ENCODE assay signal across 15 cellular contexts in genomic region chr12:2286051-2286450, GRCh38.
DNase-seq lines count a peak whose midpoint lies in the region; ATAC-seq and TF ChIP-seq lines count a peak whose summit lies in the region.
"Had no signal": no experiment of that assay in that cellular context is flagged by ENCODE, and none has a peak within 500 bp of the region (broad histone marks: within the 10 kb centered on the region; RNA-seq: fewer than 3 reads in every experiment).

No MANE protein-coding gene starts in this region.

- no peaks in the 10 kb centered on the region; the same call in 1 of the 2 replicates for H3K9me3 ChIP-seq in SK-N-MC (ENCODE audit: low read depth, low read length)

- no peak overlapping the region for H3K9ac ChIP-seq in SK-N-MC (ENCODE audit: insufficient read length)

- CTCF ChIA-PET in RWPE1 (lab: Yijun Ruan, JAX): interaction anchor here (0.5 to 0.8 kb wide), 3 partner anchors 70 to 1599 kb away, joined by 3 to 4 read pairs (median 3); no protein-coding TSS in a partner anchor

- 0 out of 2 replicates have a peak, but pooled peaks cover 3% of the 10 kb centered on the region for H3K36me3 ChIP-seq in SK-N-MC (ENCODE audit: insufficient read depth, low read length)

- peak; percentile 77 for DNase-seq in EH (ENCODE audit: low read depth)
- no peak for DNase-seq in SK-N-MC (ENCODE audit: low read depth, low spot score)
- DNase-seq in left kidney (ENCODE audit: low read depth, low spot score): peak; percentile 50
- DNase-seq in RWPE1 (ENCODE audit: low spot score): no peak
- no peak for DNase-seq in mucosa of gallbladder (ENCODE audit: low spot score)
- DNase-seq in NCI-H446 treated with DMSO at 0.1 percent for 48 hours (lab: John Stamatoyannopoulos, UW): no peak
- DNase-seq: cerebellar nuclear complex; COR-L47; NCI-H1105; stimulated activated CD4-positive, alpha-beta T cell treated with anti-CD3 and anti-CD28 coated beads, Interleukin-12 subunit alpha, Interleukin-12 subunit beta, amount 100 ng/mL, for 4 hours; T-helper 2 cell had no signal

- H3K27ac ChIP-seq in SK-N-MC (peak overlapping the region; percentile 99), skin epidermis (peak overlapping the region in 19 of 21 experiments; percentile 6 to 90 (median 55)), RWPE1 (no peak overlapping the region)

- TF ChIP-seq CTCF in RWPE1 (conservative IDR thresholded peaks at IDR 0.05; ENCODE audit: low read depth): no peak

- POLR2A ChIA-PET in RWPE1 (lab: Yijun Ruan, JAX; ENCODE audit: low non-redundant PET): no interaction called here

- ATAC-seq in HG02884 (IDR thresholded peaks at IDR 0.05; ENCODE audit: unreplicated experiment): no peak
- ATAC-seq: activated CD4-positive, CD25-positive, alpha-beta regulatory T cell treated with anti-CD3 and anti-CD28 coated beads, Interleukin-2, amount 50 U/mL, for 24 hours; stimulated activated memory B cell treated with anti-CD40 and anti-IgM and Interleukin-4, amounts not matched to agents 10 μg/mL and 1 μg/mL and 100 μg/mL, for 72 hours had no signal

- no peak overlapping the region for H3K4me3 ChIP-seq in SK-N-MC
- no peak overlapping the region for H3K4me3 ChIP-seq in skin epidermis

Comparison
In these comparisons a context has a peak if more than half of its experiments do, and no peak if none do; other contexts are left out.
1. DNase-seq: peak in EH (single experiment) and left kidney (single experiment); none in SK-N-MC (single experiment), RWPE1 (single experiment), mucosa of gallbladder (single experiment) and NCI-H446 treated with DMSO at 0.1 percent for 48 hours (single experiment).